11 cellular contexts compared by ENCODE assay signal in the genomic region with DNA sequence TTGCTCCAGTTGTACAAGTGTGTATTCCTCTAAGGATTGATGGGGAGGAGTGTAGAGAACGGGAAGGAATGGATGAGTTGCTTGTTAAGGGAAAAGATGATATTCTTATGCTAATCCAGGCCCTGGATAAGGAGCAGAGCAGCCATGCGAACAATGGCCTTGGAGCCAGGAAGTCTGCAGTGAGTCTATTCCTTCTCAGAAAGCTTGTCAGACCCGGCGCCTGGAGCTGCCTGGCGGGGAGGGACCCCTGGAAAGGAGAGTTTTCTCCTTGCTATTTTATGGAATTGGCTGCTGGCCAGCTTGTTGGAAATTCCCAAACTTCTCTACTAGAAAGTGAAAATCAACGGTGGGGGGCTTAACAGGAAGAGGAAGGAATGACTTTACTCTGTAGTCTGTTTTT.
DNase-seq lines count a peak whose midpoint lies in the region; ATAC-seq and TF ChIP-seq lines count a peak whose summit lies in the region.
"Had no signal": no experiment of that assay in that cellular context is flagged by ENCODE, and none has a peak within 500 bp of the region (broad histone marks: within the 10 kb centered on the region; RNA-seq: fewer than 3 reads in every experiment).

No MANE protein-coding gene starts in this region.

- CTCF ChIA-PET in WTC11 (lab: Charles Lee) = interaction anchor here (0.6 to 1.3 kb wide), 3 partner anchors 11 to 31 kb away, joined by 3 to 13 read pairs (median 4); no protein-coding TSS in a partner anchor

- peaks cover 10% of the 10 kb centered on the region for H3K36me3 Mint-ChIP-seq in WTC11
- H3K36me3 Mint-ChIP-seq: natural killer cell treated with Interleukin-12 subunit alpha and Interleukin-12 subunit beta and Interleukin-15 and Interleukin-18, amount 100 ng/mL, for 72 hours had no signal

- peak overlapping the region; percentile 22 for H3K4me3 Mint-ChIP-seq in WTC11
- H3K4me3 Mint-ChIP-seq: natural killer cell treated with Interleukin-12 subunit alpha and Interleukin-12 subunit beta and Interleukin-15 and Interleukin-18, amount 100 ng/mL, for 72 hours had no signal

- no peaks in the 10 kb centered on the region for H3K9me3 Mint-ChIP-seq in WTC11
- H3K9me3 Mint-ChIP-seq: natural killer cell treated with Interleukin-12 subunit alpha and Interleukin-12 subunit beta and Interleukin-15 and Interleukin-18, amount 100 ng/mL, for 72 hours had no signal

- no peak for TF ChIP-seq CTCF in WTC11 (IDR thresholded peaks at IDR 0.05)

- peaks cover 90% of the 10 kb centered on the region for H3K4me1 Mint-ChIP-seq in WTC11

- DNase-seq in HK-2 (ENCODE audit: unreplicated experiment) = peak; percentile 45
- DNase-seq in WTC11 (ENCODE audit: low spot score) = peak; percentile 85
- DNase-seq in iPS DF 19.7 (ENCODE audit: low read depth, low spot score) = peak; percentile 88
- DNase-seq in sciatic nerve (ENCODE audit: low spot score) = no peak
- DNase-seq in NK-92 treated with Interleukin-12 subunit alpha and Interleukin-12 subunit beta, amount 100 ng/mL, for 24 hours (lab: John Stamatoyannopoulos, UW) = no peak
- DNase-seq in stimulated activated naive CD4-positive, alpha-beta T cell treated with Interleukin-2 at 50 U/mL for 16 hours (lab: John Stamatoyannopoulos, UW) = no peak
- DNase-seq: activated naive CD4-positive, alpha-beta T cell; NCI-H774 had no signal

- H3K27ac Mint-ChIP-seq in WTC11 = peak overlapping the region; percentile 99
- H3K27ac Mint-ChIP-seq: natural killer cell treated with Interleukin-12 subunit alpha and Interleukin-12 subunit beta and Interleukin-15 and Interleukin-18, amount 100 ng/mL, for 72 hours had no signal

- intact Hi-C loops in sciatic nerve (cut with DNase I) = no loop called here

- H3K27me3 Mint-ChIP-seq in WTC11 (ENCODE audit: low read depth) = no peaks in the 10 kb centered on the region
- H3K27me3 Mint-ChIP-seq: natural killer cell treated with Interleukin-12 subunit alpha and Interleukin-12 subunit beta and Interleukin-15 and Interleukin-18, amount 100 ng/mL, for 72 hours had no signal

- POLR2A ChIA-PET in WTC11 (lab: Charles Lee) = interaction anchor here (0.6 to 1.1 kb wide), 4 partner anchors 60 to 468 kb away, joined by 3 to 7 read pairs (median 4); a partner anchor contains a TSS

- peak; percentile 86 for ATAC-seq in WTC11
- ATAC-seq in sciatic nerve = peak; percentile 44
- no peak for ATAC-seq in GM19324 (IDR thresholded peaks at IDR 0.05; ENCODE audit: low FRiP score, unreplicated experiment)
- no peak for ATAC-seq in HG02884 (IDR thresholded peaks at IDR 0.05; ENCODE audit: unreplicated experiment)
- ATAC-seq: natural killer cell treated with Interleukin-12 subunit alpha and Interleukin-12 subunit beta and Interleukin-15 and Interleukin-18, amount 100 ng/mL, for 72 hours had no signal

TF ChIP-seq in WTC11, 78 proteins besides CTCF, POLR2A, EP300 and RAD21 (continues in another document):
- TF ChIP-seq ETV6 (CRISPR knock-in tag; IDR thresholded peaks at IDR 0.05) = peak; percentile 34; the same call in 1 of the 2 replicates
- TF ChIP-seq NFYB (CRISPR knock-in tag; conservative IDR thresholded peaks at IDR 0.05; ENCODE audit: low read depth) = no peak
- TF ChIP-seq EMX1 (CRISPR knock-in tag; IDR thresholded peaks at IDR 0.05) = no peak
- TF ChIP-seq CBFB (CRISPR knock-in tag; IDR thresholded peaks at IDR 0.05; ENCODE audit: low read depth) = no peak
- TF ChIP-seq, protein P1, sequence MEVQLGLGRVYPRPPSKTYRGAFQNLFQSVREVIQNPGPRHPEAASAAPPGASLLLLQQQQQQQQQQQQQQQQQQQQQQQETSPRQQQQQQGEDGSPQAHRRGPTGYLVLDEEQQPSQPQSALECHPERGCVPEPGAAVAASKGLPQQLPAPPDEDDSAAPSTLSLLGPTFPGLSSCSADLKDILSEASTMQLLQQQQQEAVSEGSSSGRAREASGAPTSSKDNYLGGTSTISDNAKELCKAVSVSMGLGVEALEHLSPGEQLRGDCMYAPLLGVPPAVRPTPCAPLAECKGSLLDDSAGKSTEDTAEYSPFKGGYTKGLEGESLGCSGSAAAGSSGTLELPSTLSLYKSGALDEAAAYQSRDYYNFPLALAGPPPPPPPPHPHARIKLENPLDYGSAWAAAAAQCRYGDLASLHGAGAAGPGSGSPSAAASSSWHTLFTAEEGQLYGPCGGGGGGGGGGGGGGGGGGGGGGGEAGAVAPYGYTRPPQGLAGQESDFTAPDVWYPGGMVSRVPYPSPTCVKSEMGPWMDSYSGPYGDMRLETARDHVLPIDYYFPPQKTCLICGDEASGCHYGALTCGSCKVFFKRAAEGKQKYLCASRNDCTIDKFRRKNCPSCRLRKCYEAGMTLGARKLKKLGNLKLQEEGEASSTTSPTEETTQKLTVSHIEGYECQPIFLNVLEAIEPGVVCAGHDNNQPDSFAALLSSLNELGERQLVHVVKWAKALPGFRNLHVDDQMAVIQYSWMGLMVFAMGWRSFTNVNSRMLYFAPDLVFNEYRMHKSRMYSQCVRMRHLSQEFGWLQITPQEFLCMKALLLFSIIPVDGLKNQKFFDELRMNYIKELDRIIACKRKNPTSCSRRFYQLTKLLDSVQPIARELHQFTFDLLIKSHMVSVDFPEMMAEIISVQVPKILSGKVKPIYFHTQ (CRISPR knock-in tag; IDR thresholded peaks at IDR 0.05) = no peak
- TF ChIP-seq NFE2L1 (CRISPR knock-in tag; IDR thresholded peaks at IDR 0.05) = no peak
- no peak for TF ChIP-seq NR2C2 (CRISPR knock-in tag; IDR thresholded peaks at IDR 0.05)
- TF ChIP-seq, protein P2, sequence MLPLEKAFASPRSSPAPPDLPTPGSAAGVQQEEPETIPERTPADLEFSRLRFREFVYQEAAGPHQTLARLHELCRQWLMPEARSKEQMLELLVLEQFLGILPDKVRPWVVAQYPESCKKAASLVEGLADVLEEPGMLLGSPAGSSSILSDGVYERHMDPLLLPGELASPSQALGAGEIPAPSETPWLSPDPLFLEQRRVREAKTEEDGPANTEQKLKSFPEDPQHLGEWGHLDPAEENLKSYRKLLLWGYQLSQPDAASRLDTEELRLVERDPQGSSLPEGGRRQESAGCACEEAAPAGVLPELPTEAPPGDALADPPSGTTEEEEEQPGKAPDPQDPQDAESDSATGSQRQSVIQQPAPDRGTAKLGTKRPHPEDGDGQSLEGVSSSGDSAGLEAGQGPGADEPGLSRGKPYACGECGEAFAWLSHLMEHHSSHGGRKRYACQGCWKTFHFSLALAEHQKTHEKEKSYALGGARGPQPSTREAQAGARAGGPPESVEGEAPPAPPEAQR (CRISPR knock-in tag; IDR thresholded peaks at IDR 0.05) = no peak
- no peak for TF ChIP-seq SMAD3 (CRISPR knock-in tag; IDR thresholded peaks at IDR 0.05; ENCODE audit: borderline replicate concordance)
- TF ChIP-seq, protein P3, sequence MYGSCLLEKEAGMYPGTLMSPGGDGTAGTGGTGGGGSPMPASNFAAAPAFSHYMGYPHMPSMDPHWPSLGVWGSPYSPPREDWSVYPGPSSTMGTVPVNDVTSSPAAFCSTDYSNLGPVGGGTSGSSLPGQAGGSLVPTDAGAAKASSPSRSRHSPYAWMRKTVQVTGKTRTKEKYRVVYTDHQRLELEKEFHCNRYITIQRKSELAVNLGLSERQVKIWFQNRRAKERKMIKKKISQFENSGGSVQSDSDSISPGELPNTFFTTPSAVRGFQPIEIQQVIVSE (CRISPR knock-in tag; IDR thresholded peaks at IDR 0.05; ENCODE audit: borderline replicate concordance) = no peak
- TF ChIP-seq TEAD1 (CRISPR knock-in tag; IDR thresholded peaks at IDR 0.05) = peak; percentile 60; the same call in 1 of the 2 replicates
- TF ChIP-seq, protein P4, sequence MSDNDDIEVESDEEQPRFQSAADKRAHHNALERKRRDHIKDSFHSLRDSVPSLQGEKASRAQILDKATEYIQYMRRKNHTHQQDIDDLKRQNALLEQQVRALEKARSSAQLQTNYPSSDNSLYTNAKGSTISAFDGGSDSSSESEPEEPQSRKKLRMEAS (CRISPR knock-in tag; IDR thresholded peaks at IDR 0.05) = 0 out of 2 replicates have a peak, but pooled peaks have one; percentile 17
- TF ChIP-seq NR1H2 (CRISPR knock-in tag; IDR thresholded peaks at IDR 0.05) = no peak
- peak; percentile 61; the same call in 1 of the 2 replicates for TF ChIP-seq ZNF423 (CRISPR knock-in tag; IDR thresholded peaks at IDR 0.05)
- TF ChIP-seq, protein P5, sequence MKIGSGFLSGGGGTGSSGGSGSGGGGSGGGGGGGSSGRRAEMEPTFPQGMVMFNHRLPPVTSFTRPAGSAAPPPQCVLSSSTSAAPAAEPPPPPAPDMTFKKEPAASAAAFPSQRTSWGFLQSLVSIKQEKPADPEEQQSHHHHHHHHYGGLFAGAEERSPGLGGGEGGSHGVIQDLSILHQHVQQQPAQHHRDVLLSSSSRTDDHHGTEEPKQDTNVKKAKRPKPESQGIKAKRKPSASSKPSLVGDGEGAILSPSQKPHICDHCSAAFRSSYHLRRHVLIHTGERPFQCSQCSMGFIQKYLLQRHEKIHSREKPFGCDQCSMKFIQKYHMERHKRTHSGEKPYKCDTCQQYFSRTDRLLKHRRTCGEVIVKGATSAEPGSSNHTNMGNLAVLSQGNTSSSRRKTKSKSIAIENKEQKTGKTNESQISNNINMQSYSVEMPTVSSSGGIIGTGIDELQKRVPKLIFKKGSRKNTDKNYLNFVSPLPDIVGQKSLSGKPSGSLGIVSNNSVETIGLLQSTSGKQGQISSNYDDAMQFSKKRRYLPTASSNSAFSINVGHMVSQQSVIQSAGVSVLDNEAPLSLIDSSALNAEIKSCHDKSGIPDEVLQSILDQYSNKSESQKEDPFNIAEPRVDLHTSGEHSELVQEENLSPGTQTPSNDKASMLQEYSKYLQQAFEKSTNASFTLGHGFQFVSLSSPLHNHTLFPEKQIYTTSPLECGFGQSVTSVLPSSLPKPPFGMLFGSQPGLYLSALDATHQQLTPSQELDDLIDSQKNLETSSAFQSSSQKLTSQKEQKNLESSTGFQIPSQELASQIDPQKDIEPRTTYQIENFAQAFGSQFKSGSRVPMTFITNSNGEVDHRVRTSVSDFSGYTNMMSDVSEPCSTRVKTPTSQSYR (CRISPR knock-in tag; IDR thresholded peaks at IDR 0.05) = no peak
- no peak for TF ChIP-seq ZNF138 (CRISPR knock-in tag; conservative IDR thresholded peaks at IDR 0.05)
- peak; percentile 73 for TF ChIP-seq ZBTB21 (CRISPR knock-in tag; IDR thresholded peaks at IDR 0.05; ENCODE audit: borderline replicate concordance)

Comparison
In these comparisons a context has a peak if more than half of its experiments do, and no peak if none do; other contexts are left out.
1. DNase-seq: peak in HK-2 (single experiment), WTC11 (single experiment) and iPS DF 19.7 (single experiment); none in sciatic nerve (single experiment), NK-92 treated with Interleukin-12 subunit alpha and Interleukin-12 subunit beta, amount 100 ng/mL, for 24 hours (single experiment) and stimulated activated naive CD4-positive, alpha-beta T cell treated with Interleukin-2 at 50 U/mL for 16 hours (single experiment).
2. ATAC-seq: peak in WTC11 (single experiment) and sciatic nerve (single experiment); none in GM19324 (single experiment) and HG02884 (single experiment).